In the genomic region with DNA sequence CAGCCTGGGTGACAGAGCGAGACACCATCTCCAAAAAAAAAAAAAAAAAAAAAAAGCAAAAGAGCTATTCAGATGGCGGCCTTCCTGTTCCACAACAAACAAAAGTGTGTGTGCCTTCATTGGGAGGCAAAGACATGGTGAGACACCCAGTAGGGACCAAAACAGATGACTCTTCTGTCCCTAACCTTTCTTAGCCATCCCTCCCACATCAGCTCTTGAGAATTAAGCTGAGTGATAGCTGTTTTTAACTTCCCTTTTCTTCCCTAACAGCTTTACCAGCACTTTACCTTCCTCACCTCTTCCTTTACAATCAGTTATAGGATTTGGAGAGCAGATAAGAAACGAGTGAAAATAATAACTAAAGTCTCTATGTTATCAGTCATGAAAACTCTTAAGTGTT, we compare ENCODE assay signal across 17 cellular contexts. TPM values are rescaled to one million over a fixed set of nuclear protein-coding genes. Genes with fewer than 3 reads are reported as not detected.
A peak's percentile ranks its signal among the peaks of the same experiment; 100 is the strongest.
DNase-seq lines count a peak whose midpoint lies in the region; ATAC-seq and TF ChIP-seq lines count a peak whose summit lies in the region.
"Had no signal": no experiment of that assay in that cellular context is flagged by ENCODE, and none has a peak within 500 bp of the region (broad histone marks: within the 10 kb centered on the region; RNA-seq: fewer than 3 reads in every experiment).

No MANE protein-coding gene starts in this region.

- H3K9me3 Mint-ChIP-seq in CD14-positive monocyte: no peaks in the 10 kb centered on the region
- no peaks in the 10 kb centered on the region for H3K9me3 Mint-ChIP-seq in IgD-negative memory B cell
- H3K9me3 Mint-ChIP-seq in memory B cell: no peaks in the 10 kb centered on the region
- H3K9me3 Mint-ChIP-seq: CD4-positive, alpha-beta memory T cell had no signal

- intact Hi-C loops in CD14-positive monocyte (cut with micrococcal nuclease) (loop anchor here in 1 of 2 donors (10.0 kb wide), 1 partner anchor 113 kb away; no protein-coding TSS in a partner anchor), posterior cingulate gyrus (cut with DNase I) (no loop called here)

- TF ChIP-seq CTCF in CD14-positive monocyte (IDR thresholded peaks at IDR 0.05) (no peak), OCI-LY3 (IDR thresholded peaks at IDR 0.05; ENCODE audit: low read depth, low read length) (no peak)

- H3K36me3 ChIP-seq in OCI-LY3 (replicated peaks; ENCODE audit: low read depth, low read length): peaks cover 5% of the 10 kb centered on the region

- H3K27me3 Mint-ChIP-seq in CD14-positive monocyte (ENCODE audit: low read depth in 3 of 3) (peaks cover 0 to 2% (median 0%) of the 10 kb centered on the region in 3 donors), IgD-negative memory B cell (no peaks in the 10 kb centered on the region), memory B cell (no peaks in the 10 kb centered on the region)
- H3K27me3 Mint-ChIP-seq: CD4-positive, alpha-beta memory T cell had no signal

- ATAC-seq in memory B cell (ENCODE audit: low read depth) (peak; percentile 36), HG02759 (IDR thresholded peaks at IDR 0.05; ENCODE audit: unreplicated experiment) (no peak)

- H3K4me3 Mint-ChIP-seq in CD14-positive monocyte: no peak overlapping the region
- H3K4me3 Mint-ChIP-seq in IgD-negative memory B cell: peak overlapping the region in 2 of 4 donors; percentile 4 to 46
- H3K4me3 Mint-ChIP-seq in memory B cell: peak overlapping the region; percentile 18
- H3K4me3 Mint-ChIP-seq: CD4-positive, alpha-beta memory T cell had no signal

- peak overlapping the region in 6 of 7 donors; percentile 22 to 73 (median 49) for H3K27ac Mint-ChIP-seq in CD14-positive monocyte
- H3K27ac Mint-ChIP-seq in IgD-negative memory B cell: peak overlapping the region; percentile 59 to 67 (median 59)
- peak overlapping the region; percentile 25 for H3K27ac Mint-ChIP-seq in memory B cell
- H3K27ac Mint-ChIP-seq: CD4-positive, alpha-beta memory T cell had no signal

- H3K27ac ChIP-seq in OCI-LY3 (ENCODE audit: low read length): peak overlapping the region; percentile 60

- no peak overlapping the region for H2AFZ ChIP-seq in OCI-LY3 (ENCODE audit: low read depth, low read length)

- H3K79me2 ChIP-seq in OCI-LY3 (ENCODE audit: low read length): no peaks in the 10 kb centered on the region

- no peaks in the 10 kb centered on the region for H4K20me1 ChIP-seq in OCI-LY3 (ENCODE audit: insufficient read depth, low read length)

- H3K4me1 Mint-ChIP-seq in CD14-positive monocyte (peaks cover 45% of the 10 kb centered on the region), IgD-negative memory B cell (peaks cover 33 to 56% (median 41%) of the 10 kb centered on the region in 3 donors), memory B cell (peaks cover 35% of the 10 kb centered on the region)

- H3K36me3 Mint-ChIP-seq in CD14-positive monocyte (peaks cover 38 to 65% of the 10 kb centered on the region in 2 donors), IgD-negative memory B cell (peaks cover 4% of the 10 kb centered on the region), memory B cell (peaks cover 10% of the 10 kb centered on the region)

- H3K4me2 ChIP-seq in OCI-LY3 (ENCODE audit: low read length): no peak overlapping the region

- peaks cover 49% of the 10 kb centered on the region for H3K4me1 ChIP-seq in OCI-LY3 (ENCODE audit: low read length)
- H3K4me1 ChIP-seq: HAP-1 had no signal

- H3K9ac ChIP-seq in OCI-LY3 (ENCODE audit: low read length): no peak overlapping the region

- DNase-seq in CD14-positive monocyte (ENCODE audit: low spot score): no peak
- DNase-seq in memory B cell (ENCODE audit: low spot score in 2 of 2): no peak
- DNase-seq in activated CD4-positive, alpha-beta T cell treated with anti-CD3 and anti-CD28 coated beads, Interleukin-2, amount 50 U/mL, for 4 hours: no peak
- no peak for DNase-seq in posterior cingulate gyrus
- DNase-seq in mesenteric fat pad (ENCODE audit: low spot score): no peak
- DNase-seq: CD4-positive, alpha-beta memory T cell; DND-41; GDM1; NCI-H1105 treated with DMSO at 0.1 percent for 48 hours; NCI-H187; NCI-H446; NCI-H748 treated with DMSO at 0.1 percent for 48 hours; SW 1271 had no signal

- H3K27me3 ChIP-seq in OCI-LY3 (ENCODE audit: low read depth, low read length): no peaks in the 10 kb centered on the region

- no peak overlapping the region for H3K4me3 ChIP-seq in OCI-LY3 (ENCODE audit: low read length)
- H3K4me3 ChIP-seq: HAP-1 had no signal

- no peaks in the 10 kb centered on the region for H3K9me3 ChIP-seq in OCI-LY3 (ENCODE audit: insufficient read depth, low read length)
- H3K9me3 ChIP-seq: HAP-1 had no signal

RNA-seq across cellular contexts. Expression of a gene that starts 48.2 kb away (rescaled TPM):
- 10 to 100 TPM; 20.4 to 22.1 TPM for polyA plus RNA-seq in CD14-positive monocyte
- 39.3 TPM for polyA plus RNA-seq in IgD-negative memory B cell
- 28.2 TPM for total RNA-seq in mesenteric fat pad

RNA-seq across cellular contexts. Expression of a gene that starts 57.3 kb away (rescaled TPM):
- 10 to 100 TPM; 23.6 to 27.3 TPM for polyA plus RNA-seq in CD14-positive monocyte
- 21.9 TPM for polyA plus RNA-seq in IgD-negative memory B cell
- total RNA-seq in mesenteric fat pad: 15.7 TPM
